ENCODE assay signal across 17 cellular contexts in genomic region chr11:133619397-133619796, GRCh38.
A peak's percentile ranks its signal among the peaks of the same experiment; 100 is the strongest.
DNase-seq lines count a peak whose midpoint lies in the region; ATAC-seq and TF ChIP-seq lines count a peak whose summit lies in the region.
"Had no signal": no experiment of that assay in that cellular context is flagged by ENCODE, and none has a peak within 500 bp of the region (broad histone marks: within the 10 kb centered on the region; RNA-seq: fewer than 3 reads in every experiment).

No MANE protein-coding gene starts in this region.

- peaks cover 17% of the 10 kb centered on the region for H3K9me3 Mint-ChIP-seq in activated T-cell treated with anti-CD3 and anti-CD28 coated beads, Interleukin-2, amount 50 U/mL, for 4 hours

- H3K36me3 Mint-ChIP-seq in activated T-cell treated with anti-CD3 and anti-CD28 coated beads, Interleukin-2, amount 50 U/mL, for 4 hours (ENCODE audit: insufficient read depth) = no peaks in the 10 kb centered on the region

- H3K9me3 ChIP-seq in WERI-Rb-1 (ENCODE audit: severe bottlenecking) = no peaks in the 10 kb centered on the region
- H3K9me3 ChIP-seq in stomach = peaks cover 0 to 13% (median 4%) of the 10 kb centered on the region in 4 donors

- TF ChIP-seq EP300 in stomach (IDR thresholded peaks at IDR 0.05) = no peak

- no peaks in the 10 kb centered on the region for H3K27me3 ChIP-seq in WERI-Rb-1 (ENCODE audit: insufficient read depth, low read depth, severe bottlenecking)
- no peaks in the 10 kb centered on the region for H3K27me3 ChIP-seq in stomach

- 10 to 48% (median 35%) methylated on average over 2 of the region's 2 CpGs for WGBS in stomach, 5 donors

- intact Hi-C loops in stomach (cut with DNase I; ENCODE audit: low total_unique reads) = no loop called here

- H3K27me3 Mint-ChIP-seq in activated T-cell treated with anti-CD3 and anti-CD28 coated beads, Interleukin-2, amount 50 U/mL, for 4 hours (ENCODE audit: low read depth) = no peaks in the 10 kb centered on the region

- H3K4me1 ChIP-seq in stomach = no peaks in the 10 kb centered on the region

- no peak overlapping the region for H3K27ac ChIP-seq in WERI-Rb-1
- H3K27ac ChIP-seq in stomach = no peak overlapping the region
- H3K27ac ChIP-seq: HL-60 had no signal

- TF ChIP-seq POLR2A in stomach (IDR thresholded peaks at IDR 0.05) = no peak

- DNase-seq in D341Med (ENCODE audit: low spot score) = peak; percentile 62
- peak; percentile 77 for DNase-seq in ELF-1 (ENCODE audit: low read depth, low spot score)
- peak; percentile 53 for DNase-seq in WERI-Rb-1
- DNase-seq in iPS-NIHi11 (ENCODE audit: low spot score) = peak; percentile 25
- DNase-seq in activated T-cell treated with anti-CD3 and anti-CD28 coated beads, Interleukin-2, amount 50 U/mL, for 4 hours = no peak
- DNase-seq in stomach = no peak
- DNase-seq: ACHN; COR-L47; EL; NCI-H1436; NCI-H2029; NCI-H510A treated with DMSO at 0.1 percent for 48 hours; NK-92 treated with Interleukin-12 subunit alpha and Interleukin-12 subunit beta, amount 100 ng/mL, for 24 hours; RPMI8226 had no signal

- ATAC-seq in activated T-cell treated with anti-CD3 and anti-CD28 coated beads, Interleukin-2, amount 50 U/mL, for 4 hours = no peak
- no peak for ATAC-seq in HG03159 (IDR thresholded peaks at IDR 0.05; ENCODE audit: unreplicated experiment)
- ATAC-seq: HCT116 had no signal

- H3K4me1 Mint-ChIP-seq in activated T-cell treated with anti-CD3 and anti-CD28 coated beads, Interleukin-2, amount 50 U/mL, for 4 hours (ENCODE audit: low read depth) = no peaks in the 10 kb centered on the region

- no peak overlapping the region for H3K4me3 ChIP-seq in WERI-Rb-1 (ENCODE audit: low read depth, low read length)
- no peak overlapping the region for H3K4me3 ChIP-seq in stomach

- TF ChIP-seq CTCF in WERI-Rb-1 (IDR thresholded peaks at IDR 0.05; ENCODE audit: low read depth, low read length) (peak; percentile 66), stomach (IDR thresholded peaks at IDR 0.05) (no peak)

- no peak overlapping the region for H3K4me3 Mint-ChIP-seq in activated T-cell treated with anti-CD3 and anti-CD28 coated beads, Interleukin-2, amount 50 U/mL, for 4 hours

- no peaks in the 10 kb centered on the region for H3K36me3 ChIP-seq in WERI-Rb-1
- H3K36me3 ChIP-seq in stomach = no peaks in the 10 kb centered on the region

Comparison
In these comparisons a context has a peak if more than half of its experiments do, and no peak if none do; other contexts are left out.
1. DNase-seq: peak in D341Med (single experiment), ELF-1 (single experiment), WERI-Rb-1 (single experiment) and iPS-NIHi11 (single experiment); none in activated T-cell treated with anti-CD3 and anti-CD28 coated beads, Interleukin-2, amount 50 U/mL, for 4 hours (single experiment) and stomach (single experiment).